In the genomic region with DNA sequence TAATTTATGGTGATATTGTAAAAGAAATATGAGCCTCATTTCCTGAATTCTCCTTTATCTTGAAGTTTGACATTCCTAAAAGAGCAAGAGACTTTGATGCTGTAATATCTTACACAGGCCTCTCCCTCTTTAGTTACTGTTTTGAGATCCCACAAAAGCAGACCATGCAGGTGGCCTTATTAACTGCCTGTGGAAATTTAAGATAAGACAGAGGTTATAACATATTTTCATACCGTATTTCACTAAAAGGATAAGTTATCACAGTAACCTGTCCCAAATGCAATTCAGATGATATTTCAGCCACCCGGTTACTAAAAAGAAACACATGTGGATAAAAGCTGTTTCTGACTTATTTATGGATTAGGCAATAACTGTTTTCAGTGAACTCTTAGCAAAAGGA, we compare ENCODE assay signal across 16 cellular contexts.
"Had no signal": no experiment of that assay in that cellular context is flagged by ENCODE, and none has a peak within 500 bp of the region (broad histone marks: within the 10 kb centered on the region; RNA-seq: fewer than 3 reads in every experiment).

No MANE protein-coding gene starts in this region.

- H3K27me3 Mint-ChIP-seq: activated T-helper 17 cell treated with anti-CD3 and anti-CD28 coated beads, Interleukin-2, amount 50 U/mL, for 72 hours; natural killer cell treated with Interleukin-12 subunit alpha and Interleukin-12 subunit beta and Interleukin-15 and Interleukin-18, amount 100 ng/mL, for 72 hours had no signal

- H3K4me3 ChIP-seq: esophagus squamous epithelium, mucosa of descending colon, spleen, transverse colon had no signal

- H3K27ac Mint-ChIP-seq: activated T-helper 17 cell treated with anti-CD3 and anti-CD28 coated beads, Interleukin-2, amount 50 U/mL, for 72 hours; natural killer cell treated with Interleukin-12 subunit alpha and Interleukin-12 subunit beta and Interleukin-15 and Interleukin-18, amount 100 ng/mL, for 72 hours had no signal

- H3K36me3 Mint-ChIP-seq: natural killer cell treated with Interleukin-12 subunit alpha and Interleukin-12 subunit beta and Interleukin-15 and Interleukin-18, amount 100 ng/mL, for 72 hours had no signal

- ATAC-seq: activated T-helper 17 cell treated with anti-CD3 and anti-CD28 coated beads, Interleukin-2, amount 50 U/mL, for 72 hours; mucosa of descending colon; natural killer cell treated with Interleukin-12 subunit alpha and Interleukin-12 subunit beta and Interleukin-15 and Interleukin-18, amount 100 ng/mL, for 72 hours; sciatic nerve had no signal

- H3K4me1 Mint-ChIP-seq: activated T-helper 17 cell treated with anti-CD3 and anti-CD28 coated beads, Interleukin-2, amount 50 U/mL, for 72 hours had no signal

- H3K27me3 ChIP-seq: dorsolateral prefrontal cortex, esophagus squamous epithelium, spleen, transverse colon had no signal

- H3K4me3 Mint-ChIP-seq: activated T-helper 17 cell treated with anti-CD3 and anti-CD28 coated beads, Interleukin-2, amount 50 U/mL, for 72 hours; natural killer cell treated with Interleukin-12 subunit alpha and Interleukin-12 subunit beta and Interleukin-15 and Interleukin-18, amount 100 ng/mL, for 72 hours had no signal

- H3K4me1 ChIP-seq: esophagus squamous epithelium, spleen, transverse colon had no signal

- H3K9me3 ChIP-seq: esophagus squamous epithelium, mucosa of descending colon, spleen, transverse colon had no signal

- H3K36me3 ChIP-seq: esophagus squamous epithelium, spleen, transverse colon had no signal

- DNase-seq: activated CD4-positive, alpha-beta T cell treated with anti-CD3 and anti-CD28 coated beads, Interleukin-2, amount 50 U/mL, for 1 hour; activated naive CD4-positive, alpha-beta T cell treated with anti-CD3 and anti-CD28 coated beads, Interleukin-2, amount 50 U/mL, for 16 hours; activated T-cell treated with anti-CD3 and anti-CD28 coated beads for 4 hours; amygdala; dorsolateral prefrontal cortex; esophagus squamous epithelium; mucosa of descending colon; occipital lobe; spleen; stimulated activated CD4-positive, alpha-beta T cell treated with anti-CD3 and anti-CD28 coated beads, Interleukin-1b, Interleukin-23, amount 100 ng/mL, for 48 hours; stimulated activated naive CD4-positive, alpha-beta T cell; substantia nigra; transverse colon had no signal

- H3K27ac ChIP-seq: esophagus squamous epithelium, spleen, transverse colon had no signal
